In the genomic region with DNA sequence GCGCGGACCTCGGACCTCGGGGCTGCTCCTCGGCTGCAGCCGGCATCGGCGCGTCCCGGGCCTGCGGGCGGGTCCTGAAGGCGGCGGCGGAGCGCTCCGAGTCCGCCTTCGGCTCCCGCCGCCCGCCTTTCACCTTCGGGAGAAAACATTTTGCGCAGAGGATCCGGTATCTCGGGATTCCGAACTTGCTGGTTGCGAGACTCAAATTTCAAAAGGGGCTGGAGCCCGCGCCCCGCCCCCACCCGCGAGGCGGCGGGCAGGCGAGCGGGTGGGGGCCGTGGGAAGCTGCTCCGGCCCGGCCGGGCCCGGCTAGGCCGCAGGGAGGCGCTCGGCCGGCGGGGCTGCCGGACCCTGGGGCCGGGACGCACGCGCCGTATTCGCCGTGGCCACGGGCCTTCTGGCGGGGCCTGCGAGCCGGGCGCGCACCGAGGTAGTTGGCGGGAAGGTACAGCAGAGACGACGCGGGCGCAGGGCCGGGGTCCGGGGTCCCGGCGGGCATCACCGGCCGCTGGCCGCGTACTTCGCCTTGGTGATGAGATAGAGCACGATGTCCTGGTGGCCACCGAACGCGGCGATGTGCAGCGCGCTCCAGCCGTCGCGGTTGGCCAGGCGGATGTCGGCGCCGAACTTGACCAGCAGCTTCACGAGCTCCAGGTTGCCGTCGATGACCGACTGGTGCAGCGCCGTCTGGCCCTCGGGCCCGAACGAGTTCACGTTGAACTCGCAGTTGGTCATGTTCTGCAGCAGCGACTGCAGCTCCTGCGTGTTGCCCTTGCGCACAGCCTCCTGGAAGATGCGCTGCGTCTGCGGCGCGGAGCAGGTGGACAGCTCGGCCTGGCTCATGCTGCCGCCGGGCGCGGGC, we compare ENCODE assay signal across 1 cellular context.
TF ChIP-seq lines count a peak whose summit lies in the region.

No MANE protein-coding gene starts in this region.

TF ChIP-seq in A549, 52 proteins besides CTCF, POLR2A, EP300 and RAD21 (continued from another document):
- TF ChIP-seq, protein P1, sequence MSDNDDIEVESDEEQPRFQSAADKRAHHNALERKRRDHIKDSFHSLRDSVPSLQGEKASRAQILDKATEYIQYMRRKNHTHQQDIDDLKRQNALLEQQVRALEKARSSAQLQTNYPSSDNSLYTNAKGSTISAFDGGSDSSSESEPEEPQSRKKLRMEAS (IDR thresholded peaks at IDR 0.05): peak; percentile 94
- TF ChIP-seq NPAS2 (CRISPR knock-in tag; IDR thresholded peaks at IDR 0.05; ENCODE audit: borderline replicate concordance) (no peak), MYC (IDR thresholded peaks at IDR 0.05; ENCODE audit: borderline replicate concordance, low read length) (no peak), KDM1A (IDR thresholded peaks at IDR 0.05; ENCODE audit: low read depth) (no peak), ESRRA (IDR thresholded peaks at IDR 0.05; ENCODE audit: borderline replicate concordance, low read length) (no peak), JUNB (IDR thresholded peaks at IDR 0.05) (no peak), BHLHE40 (IDR thresholded peaks at IDR 0.05; ENCODE audit: low read depth, low read length) (no peak), PHF8 (IDR thresholded peaks at IDR 0.05; ENCODE audit: borderline replicate concordance, low read depth) (no peak; the same call in 1 of the 2 replicates), CBX2 (IDR thresholded peaks at IDR 0.05; ENCODE audit: borderline replicate concordance, low read depth) (no peak), ZC3H11A (IDR thresholded peaks at IDR 0.05) (no peak), ZSCAN20 (CRISPR knock-in tag; IDR thresholded peaks at IDR 0.05) (no peak), EHF (CRISPR knock-in tag; IDR thresholded peaks at IDR 0.05) (no peak), CHD2 (IDR thresholded peaks at IDR 0.05; ENCODE audit: low read length, partially characterized antibody) (no peak), FOSB (CRISPR knock-in tag; IDR thresholded peaks at IDR 0.05) (no peak), RARB (CRISPR knock-in tag; IDR thresholded peaks at IDR 0.05) (no peak), CBX8 (IDR thresholded peaks at IDR 0.05) (no peak), FOXS1 (CRISPR knock-in tag; IDR thresholded peaks at IDR 0.05) (no peak), TP53 (CRISPR knock-in tag; IDR thresholded peaks at IDR 0.05) (no peak), MAZ (IDR thresholded peaks at IDR 0.05; ENCODE audit: borderline replicate concordance, low read depth, low read length) (no peak), GATA3 (IDR thresholded peaks at IDR 0.05; ENCODE audit: borderline replicate concordance) (no peak), NFE2L2 (conservative IDR thresholded peaks at IDR 0.05; ENCODE audit: low read length) (no peak), RNF2 (IDR thresholded peaks at IDR 0.05; ENCODE audit: borderline replicate concordance, low read depth) (peak; percentile 72; the same call in 1 of the 2 replicates), CEBPB (IDR thresholded peaks at IDR 0.05) (no peak), RFX5 (IDR thresholded peaks at IDR 0.05) (no peak), ZNF302 (CRISPR knock-in tag; IDR thresholded peaks at IDR 0.05) (no peak), POLR2AphosphoS2 (conservative IDR thresholded peaks at IDR 0.05; ENCODE audit: low read length) (no peak), ZFP36 (IDR thresholded peaks at IDR 0.05; ENCODE audit: borderline replicate concordance, partially characterized antibody) (no peak), SMC3 (IDR thresholded peaks at IDR 0.05) (peak; percentile 30; the same call in 1 of the 3 replicates), MAFK (IDR thresholded peaks at IDR 0.05; ENCODE audit: partially characterized antibody) (no peak), HOXB13 (CRISPR knock-in tag; IDR thresholded peaks at IDR 0.05; ENCODE audit: low read depth) (peak; percentile 74; the same call in 1 of the 2 replicates), HOXA7 (CRISPR knock-in tag; IDR thresholded peaks at IDR 0.05) (no peak), SREBF2 (IDR thresholded peaks at IDR 0.05) (no peak), CHD4 (IDR thresholded peaks at IDR 0.05; ENCODE audit: borderline replicate concordance) (no peak), EHMT2 (IDR thresholded peaks at IDR 0.05; ENCODE audit: low read depth) (no peak), KDM5A (IDR thresholded peaks at IDR 0.05) (no peak), HDAC2 (IDR thresholded peaks at IDR 0.05) (peak; percentile 80; the same call in 1 of the 2 replicates), HOXB5 (CRISPR knock-in tag; IDR thresholded peaks at IDR 0.05) (0 out of 2 replicates have a peak, but pooled peaks have one; percentile 17), TFCP2L1 (CRISPR knock-in tag; IDR thresholded peaks at IDR 0.05) (no peak), FOSL2 (IDR thresholded peaks at IDR 0.05) (no peak), FOSL2 (CRISPR knock-in tag; IDR thresholded peaks at IDR 0.05) (no peak), RCOR1 (IDR thresholded peaks at IDR 0.05; ENCODE audit: low read depth, low read length) (no peak), HEYL (CRISPR knock-in tag; IDR thresholded peaks at IDR 0.05) (no peak), JUN (IDR thresholded peaks at IDR 0.05) (peak in 1 of 2 experiments; percentile 58; a peak in 3 of 5 replicates)
- TF ChIP-seq, protein P2, sequence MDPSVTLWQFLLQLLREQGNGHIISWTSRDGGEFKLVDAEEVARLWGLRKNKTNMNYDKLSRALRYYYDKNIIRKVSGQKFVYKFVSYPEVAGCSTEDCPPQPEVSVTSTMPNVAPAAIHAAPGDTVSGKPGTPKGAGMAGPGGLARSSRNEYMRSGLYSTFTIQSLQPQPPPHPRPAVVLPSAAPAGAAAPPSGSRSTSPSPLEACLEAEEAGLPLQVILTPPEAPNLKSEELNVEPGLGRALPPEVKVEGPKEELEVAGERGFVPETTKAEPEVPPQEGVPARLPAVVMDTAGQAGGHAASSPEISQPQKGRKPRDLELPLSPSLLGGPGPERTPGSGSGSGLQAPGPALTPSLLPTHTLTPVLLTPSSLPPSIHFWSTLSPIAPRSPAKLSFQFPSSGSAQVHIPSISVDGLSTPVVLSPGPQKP (IDR thresholded peaks at IDR 0.05; ENCODE audit: low read depth, low read length): no peak
- TF ChIP-seq, protein P3, sequence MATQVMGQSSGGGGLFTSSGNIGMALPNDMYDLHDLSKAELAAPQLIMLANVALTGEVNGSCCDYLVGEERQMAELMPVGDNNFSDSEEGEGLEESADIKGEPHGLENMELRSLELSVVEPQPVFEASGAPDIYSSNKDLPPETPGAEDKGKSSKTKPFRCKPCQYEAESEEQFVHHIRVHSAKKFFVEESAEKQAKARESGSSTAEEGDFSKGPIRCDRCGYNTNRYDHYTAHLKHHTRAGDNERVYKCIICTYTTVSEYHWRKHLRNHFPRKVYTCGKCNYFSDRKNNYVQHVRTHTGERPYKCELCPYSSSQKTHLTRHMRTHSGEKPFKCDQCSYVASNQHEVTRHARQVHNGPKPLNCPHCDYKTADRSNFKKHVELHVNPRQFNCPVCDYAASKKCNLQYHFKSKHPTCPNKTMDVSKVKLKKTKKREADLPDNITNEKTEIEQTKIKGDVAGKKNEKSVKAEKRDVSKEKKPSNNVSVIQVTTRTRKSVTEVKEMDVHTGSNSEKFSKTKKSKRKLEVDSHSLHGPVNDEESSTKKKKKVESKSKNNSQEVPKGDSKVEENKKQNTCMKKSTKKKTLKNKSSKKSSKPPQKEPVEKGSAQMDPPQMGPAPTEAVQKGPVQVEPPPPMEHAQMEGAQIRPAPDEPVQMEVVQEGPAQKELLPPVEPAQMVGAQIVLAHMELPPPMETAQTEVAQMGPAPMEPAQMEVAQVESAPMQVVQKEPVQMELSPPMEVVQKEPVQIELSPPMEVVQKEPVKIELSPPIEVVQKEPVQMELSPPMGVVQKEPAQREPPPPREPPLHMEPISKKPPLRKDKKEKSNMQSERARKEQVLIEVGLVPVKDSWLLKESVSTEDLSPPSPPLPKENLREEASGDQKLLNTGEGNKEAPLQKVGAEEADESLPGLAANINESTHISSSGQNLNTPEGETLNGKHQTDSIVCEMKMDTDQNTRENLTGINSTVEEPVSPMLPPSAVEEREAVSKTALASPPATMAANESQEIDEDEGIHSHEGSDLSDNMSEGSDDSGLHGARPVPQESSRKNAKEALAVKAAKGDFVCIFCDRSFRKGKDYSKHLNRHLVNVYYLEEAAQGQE (IDR thresholded peaks at IDR 0.05): no peak
- TF ChIP-seq, protein P4, sequence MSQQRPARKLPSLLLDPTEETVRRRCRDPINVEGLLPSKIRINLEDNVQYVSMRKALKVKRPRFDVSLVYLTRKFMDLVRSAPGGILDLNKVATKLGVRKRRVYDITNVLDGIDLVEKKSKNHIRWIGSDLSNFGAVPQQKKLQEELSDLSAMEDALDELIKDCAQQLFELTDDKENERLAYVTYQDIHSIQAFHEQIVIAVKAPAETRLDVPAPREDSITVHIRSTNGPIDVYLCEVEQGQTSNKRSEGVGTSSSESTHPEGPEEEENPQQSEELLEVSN (IDR thresholded peaks at IDR 0.05; ENCODE audit: borderline replicate concordance, low read depth): peak; percentile 98
- TF ChIP-seq, protein P5, sequence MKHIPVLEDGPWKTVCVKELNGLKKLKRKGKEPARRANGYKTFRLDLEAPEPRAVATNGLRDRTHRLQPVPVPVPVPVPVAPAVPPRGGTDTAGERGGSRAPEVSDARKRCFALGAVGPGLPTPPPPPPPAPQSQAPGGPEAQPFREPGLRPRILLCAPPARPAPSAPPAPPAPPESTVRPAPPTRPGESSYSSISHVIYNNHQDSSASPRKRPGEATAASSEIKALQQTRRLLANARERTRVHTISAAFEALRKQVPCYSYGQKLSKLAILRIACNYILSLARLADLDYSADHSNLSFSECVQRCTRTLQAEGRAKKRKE (CRISPR knock-in tag; IDR thresholded peaks at IDR 0.05; ENCODE audit: low read depth): no peak
- TF ChIP-seq, protein P6, sequence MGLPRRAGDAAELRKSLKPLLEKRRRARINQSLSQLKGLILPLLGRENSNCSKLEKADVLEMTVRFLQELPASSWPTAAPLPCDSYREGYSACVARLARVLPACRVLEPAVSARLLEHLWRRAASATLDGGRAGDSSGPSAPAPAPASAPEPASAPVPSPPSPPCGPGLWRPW (IDR thresholded peaks at IDR 0.05): no peak
- TF ChIP-seq, protein P7, sequence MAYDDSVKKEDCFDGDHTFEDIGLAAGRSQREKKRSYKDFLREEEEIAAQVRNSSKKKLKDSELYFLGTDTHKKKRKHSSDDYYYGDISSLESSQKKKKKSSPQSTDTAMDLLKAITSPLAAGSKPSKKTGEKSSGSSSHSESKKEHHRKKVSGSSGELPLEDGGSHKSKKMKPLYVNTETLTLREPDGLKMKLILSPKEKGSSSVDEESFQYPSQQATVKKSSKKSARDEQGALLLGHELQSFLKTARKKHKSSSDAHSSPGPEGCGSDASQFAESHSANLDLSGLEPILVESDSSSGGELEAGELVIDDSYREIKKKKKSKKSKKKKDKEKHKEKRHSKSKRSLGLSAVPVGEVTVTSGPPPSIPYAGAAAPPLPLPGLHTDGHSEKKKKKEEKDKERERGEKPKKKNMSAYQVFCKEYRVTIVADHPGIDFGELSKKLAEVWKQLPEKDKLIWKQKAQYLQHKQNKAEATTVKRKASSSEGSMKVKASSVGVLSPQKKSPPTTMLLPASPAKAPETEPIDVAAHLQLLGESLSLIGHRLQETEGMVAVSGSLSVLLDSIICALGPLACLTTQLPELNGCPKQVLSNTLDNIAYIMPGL (CRISPR knock-in tag; IDR thresholded peaks at IDR 0.05; ENCODE audit: borderline replicate concordance): no peak
- TF ChIP-seq, protein P8, sequence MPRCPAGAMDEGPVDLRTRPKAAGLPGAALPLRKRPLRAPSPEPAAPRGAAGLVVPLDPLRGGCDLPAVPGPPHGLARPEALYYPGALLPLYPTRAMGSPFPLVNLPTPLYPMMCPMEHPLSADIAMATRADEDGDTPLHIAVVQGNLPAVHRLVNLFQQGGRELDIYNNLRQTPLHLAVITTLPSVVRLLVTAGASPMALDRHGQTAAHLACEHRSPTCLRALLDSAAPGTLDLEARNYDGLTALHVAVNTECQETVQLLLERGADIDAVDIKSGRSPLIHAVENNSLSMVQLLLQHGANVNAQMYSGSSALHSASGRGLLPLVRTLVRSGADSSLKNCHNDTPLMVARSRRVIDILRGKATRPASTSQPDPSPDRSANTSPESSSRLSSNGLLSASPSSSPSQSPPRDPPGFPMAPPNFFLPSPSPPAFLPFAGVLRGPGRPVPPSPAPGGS (IDR thresholded peaks at IDR 0.05): no peak
- TF ChIP-seq, protein P9, sequence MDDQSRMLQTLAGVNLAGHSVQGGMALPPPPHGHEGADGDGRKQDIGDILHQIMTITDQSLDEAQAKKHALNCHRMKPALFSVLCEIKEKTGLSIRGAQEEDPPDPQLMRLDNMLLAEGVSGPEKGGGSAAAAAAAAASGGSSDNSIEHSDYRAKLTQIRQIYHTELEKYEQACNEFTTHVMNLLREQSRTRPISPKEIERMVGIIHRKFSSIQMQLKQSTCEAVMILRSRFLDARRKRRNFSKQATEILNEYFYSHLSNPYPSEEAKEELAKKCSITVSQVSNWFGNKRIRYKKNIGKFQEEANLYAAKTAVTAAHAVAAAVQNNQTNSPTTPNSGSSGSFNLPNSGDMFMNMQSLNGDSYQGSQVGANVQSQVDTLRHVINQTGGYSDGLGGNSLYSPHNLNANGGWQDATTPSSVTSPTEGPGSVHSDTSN (IDR thresholded peaks at IDR 0.05): no peak
